ENCODE assay signal across 2 cellular contexts in genomic region chr1:51341876-51342496, GRCh38.
TF ChIP-seq lines count a peak whose summit lies in the region.

No MANE protein-coding gene starts in this region.

TF ChIP-seq in SK-N-SH treated with all-trans-retinoic acid at 6 μM for 48 hours, 23 proteins besides CTCF, POLR2A, EP300 and RAD21 (continued from another document):
- TF ChIP-seq POU6F1 (CRISPR knock-in tag; IDR thresholded peaks at IDR 0.05; ENCODE audit: borderline replicate concordance, low read depth) (no peak), OSR1 (CRISPR knock-in tag; IDR thresholded peaks at IDR 0.05) (no peak), SNAI2 (CRISPR knock-in tag; IDR thresholded peaks at IDR 0.05) (no peak), ZFP30 (CRISPR knock-in tag; IDR thresholded peaks at IDR 0.05) (no peak), CREB5 (CRISPR knock-in tag; IDR thresholded peaks at IDR 0.05; ENCODE audit: low read depth) (no peak), TCF4 (CRISPR knock-in tag; IDR thresholded peaks at IDR 0.05; ENCODE audit: borderline replicate concordance) (no peak), TSHZ2 (CRISPR knock-in tag; IDR thresholded peaks at IDR 0.05) (no peak), PATZ1 (CRISPR knock-in tag; IDR thresholded peaks at IDR 0.05; ENCODE audit: borderline replicate concordance) (no peak), ARNTL (CRISPR knock-in tag; IDR thresholded peaks at IDR 0.05; ENCODE audit: borderline replicate concordance, low read depth) (no peak), TOX (CRISPR knock-in tag; IDR thresholded peaks at IDR 0.05; ENCODE audit: borderline replicate concordance) (no peak)

TF ChIP-seq in SK-N-SH, 30 proteins besides CTCF, POLR2A, EP300 and RAD21 (continued from another document):
- TF ChIP-seq IRF3 (IDR thresholded peaks at IDR 0.05; ENCODE audit: low read depth, low read length) (no peak), USF2 (IDR thresholded peaks at IDR 0.05; ENCODE audit: borderline replicate concordance, low read depth, low read length) (no peak), TEAD4 (IDR thresholded peaks at IDR 0.05; ENCODE audit: borderline replicate concordance, insufficient read depth) (no peak), EZH2phosphoT487 (IDR thresholded peaks at IDR 0.05; ENCODE audit: borderline replicate concordance, low read depth) (no peak), SIN3A (IDR thresholded peaks at IDR 0.05; ENCODE audit: borderline replicate concordance, low read depth, low read length) (no peak), TCF12 (IDR thresholded peaks at IDR 0.05) (no peak), GATA2 (CRISPR knock-in tag; IDR thresholded peaks at IDR 0.05) (no peak)
